In genomic region chrX:78111140-78111931, GRCh38 we compare ENCODE assay signal across 1 cellular context.
TF ChIP-seq lines count a peak whose summit lies in the region.

No MANE protein-coding gene starts in this region.

TF ChIP-seq in HepG2, 621 proteins besides CTCF, POLR2A, EP300 and RAD21:
- peak; percentile 73; the same call in 1 of the 2 replicates for TF ChIP-seq SP5 (CRISPR knock-in tag; IDR thresholded peaks at IDR 0.05; ENCODE audit: borderline replicate concordance, low read depth)
- 0 out of 2 replicates have a peak, but pooled peaks have one; percentile 29 for TF ChIP-seq CEBPB (IDR thresholded peaks at IDR 0.05; ENCODE audit: borderline replicate concordance, low read depth, low read length)
- TF ChIP-seq IRF1 (CRISPR knock-in tag; IDR thresholded peaks at IDR 0.05; ENCODE audit: low read depth), result no peak
- TF ChIP-seq HNF4A (CRISPR knock-in tag; IDR thresholded peaks at IDR 0.05), result peak; percentile 15; the same call in 1 of the 2 replicates
- TF ChIP-seq SAP130 (CRISPR knock-in tag; IDR thresholded peaks at IDR 0.05; ENCODE audit: low read depth), result peak; percentile 29; the same call in 1 of the 2 replicates
- peak; percentile 82 for TF ChIP-seq FOSL2 (CRISPR knock-in tag; IDR thresholded peaks at IDR 0.05)
- no peak for TF ChIP-seq TGIF2 (CRISPR knock-in tag; IDR thresholded peaks at IDR 0.05)
- TF ChIP-seq ZNF362 (CRISPR knock-in tag; IDR thresholded peaks at IDR 0.05; ENCODE audit: borderline replicate concordance), result 0 out of 2 replicates have a peak, but pooled peaks have one; percentile 31
